Comparison of ENCODE assay signal across 10 cellular contexts in the genomic region with DNA sequence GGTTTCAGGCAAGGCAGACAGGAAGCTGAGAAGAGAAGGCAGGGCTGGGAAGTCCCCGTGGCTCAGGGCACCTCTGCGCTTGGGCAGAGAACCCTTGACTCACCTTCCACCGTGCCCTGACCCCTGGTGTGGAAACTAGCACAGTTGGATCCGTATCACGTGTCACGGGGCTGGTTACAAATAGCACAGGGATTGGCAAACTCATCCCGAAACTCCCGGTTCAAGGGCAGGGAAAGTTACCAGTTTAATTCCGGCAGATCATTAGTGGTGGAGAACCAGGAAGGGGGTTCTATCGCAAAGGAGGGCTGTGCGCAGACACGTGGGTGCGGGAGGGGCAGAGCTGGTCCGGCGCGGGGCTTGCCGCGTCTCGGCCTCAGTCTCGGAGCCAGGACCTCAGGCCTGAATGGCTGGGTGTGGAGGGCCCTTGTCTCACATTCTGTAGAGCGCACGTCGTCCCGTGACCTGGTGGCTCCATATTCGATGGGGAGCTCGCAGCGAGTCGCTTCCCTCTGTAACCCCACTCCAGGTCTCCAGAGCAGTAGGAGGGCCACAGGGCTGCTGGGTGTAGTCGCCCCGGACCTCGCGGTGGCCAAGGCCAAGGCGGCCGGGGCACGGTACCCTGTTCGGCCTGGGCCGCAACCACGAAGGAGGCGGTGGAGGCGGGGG. TPM values are rescaled to one million over a fixed set of nuclear protein-coding genes. Genes with fewer than 3 reads are reported as not detected.
DNase-seq lines count a peak whose midpoint lies in the region; ATAC-seq and TF ChIP-seq lines count a peak whose summit lies in the region.
"Had no signal": no experiment of that assay in that cellular context is flagged by ENCODE, and none has a peak within 500 bp of the region (broad histone marks: within the 10 kb centered on the region; RNA-seq: fewer than 3 reads in every experiment).

No MANE protein-coding gene starts in this region.

- H3K9me3 ChIP-seq in A673 (ENCODE audit: low read depth, low read length, poor library complexity, severe bottlenecking) = no peaks in the 10 kb centered on the region
- no peaks in the 10 kb centered on the region for H3K9me3 ChIP-seq in Panc1 (ENCODE audit: control insufficient read depth, insufficient read depth, low read depth, low read length)
- no peaks in the 10 kb centered on the region for H3K9me3 ChIP-seq in esophagus squamous epithelium

- peaks cover 21% of the 10 kb centered on the region for H3K27me3 ChIP-seq in A673 (replicated peaks; ENCODE audit: insufficient read depth, low read depth, low read length, poor library complexity)
- no peaks in the 10 kb centered on the region; the same call in 1 of the 2 replicates for H3K27me3 ChIP-seq in Panc1 (ENCODE audit: control insufficient read depth, insufficient read depth, low read length)
- H3K27me3 ChIP-seq in esophagus squamous epithelium = peaks cover 0 to 37% (median 0%) of the 10 kb centered on the region in 4 donors

- no peak for TF ChIP-seq POLR2A in esophagus squamous epithelium (IDR thresholded peaks at IDR 0.05)

- POLR2A ChIA-PET in A673 (lab: Charles Lee; ENCODE audit: low non-redundant PET) (no interaction called here), Panc1 (lab: Charles Lee) (no interaction called here)

- H3K36me3 ChIP-seq in A673 (ENCODE audit: insufficient read depth, low read length, poor library complexity, severe bottlenecking) = peaks cover 4% of the 10 kb centered on the region
- H3K36me3 ChIP-seq in Panc1 (ENCODE audit: control insufficient read depth, insufficient read depth, low read length) = no peaks in the 10 kb centered on the region
- H3K36me3 ChIP-seq in esophagus squamous epithelium = peaks cover 0 to 8% (median 0%) of the 10 kb centered on the region in 3 donors

- H3K4me1 ChIP-seq in A673 (ENCODE audit: insufficient read depth, low read length, poor library complexity, severe bottlenecking) (peaks cover 27% of the 10 kb centered on the region), Panc1 (ENCODE audit: control insufficient read depth, insufficient read depth, low read length) (peaks cover 6% of the 10 kb centered on the region; the same call in 1 of the 2 replicates), esophagus squamous epithelium (peaks cover 5 to 50% (median 13%) of the 10 kb centered on the region in 3 donors)

- H3K4me1 Mint-ChIP-seq in natural killer cell = peaks cover 20 to 24% of the 10 kb centered on the region in 2 donors
- H3K4me1 Mint-ChIP-seq in CD14-positive monocyte = peaks cover 6% of the 10 kb centered on the region

- no peaks in the 10 kb centered on the region for H3K9me3 Mint-ChIP-seq in natural killer cell
- peaks cover 0 to 10% (median 2%) of the 10 kb centered on the region in 7 donors for H3K9me3 Mint-ChIP-seq in CD14-positive monocyte

- peak overlapping the region; percentile 53 for H3K4me3 ChIP-seq in A673 (ENCODE audit: low read depth, low read length, poor library complexity, severe bottlenecking)
- H3K4me3 ChIP-seq in Panc1 (ENCODE audit: low read depth in 2 of 2, low read length in 2 of 2) = peak overlapping the region; percentile 49 to 71
- H3K4me3 ChIP-seq in esophagus squamous epithelium = peak overlapping the region; percentile 40 to 65 (median 55)

- CTCF ChIA-PET in A673 (lab: Charles Lee) (no interaction called here), Panc1 (lab: Charles Lee) (no interaction called here)

- in situ Hi-C loops in Panc1 (cut with HindIII; ENCODE audit: low pct_unique_long_range_greater_than_20kb, low sequenced_read_pairs) = no loop called here

- ATAC-seq in Panc1 = peak; percentile 36
- peak; percentile 34 to 75 (median 34) for ATAC-seq in natural killer cell

- H3K27ac ChIP-seq in A673 (ENCODE audit: low read depth, low read length, poor library complexity, severe bottlenecking) = no peak overlapping the region
- H3K27ac ChIP-seq in Panc1 (ENCODE audit: low read length) = no peak overlapping the region
- H3K27ac ChIP-seq in esophagus squamous epithelium = peak overlapping the region; percentile 55 to 77 (median 68)

- 58 to 69% methylated on average over 10 to 14 of the region's 40 CpGs for WGBS in esophagus squamous epithelium, 2 donors

- no TSS peak for BruUV-seq in A673 (replicated peaks; lab: Mats Ljungman, UMichigan)
- no TSS peak for BruUV-seq in Panc1 (replicated peaks; lab: Mats Ljungman, UMichigan)

- H3K4me3 Mint-ChIP-seq in natural killer cell = peak overlapping the region; percentile 68
- peak overlapping the region in 1 of 2 donors; percentile 81 for H3K4me3 Mint-ChIP-seq in CD14-positive monocyte

- DNase-seq in A673 (ENCODE audit: low spot score) = no peak
- no peak for DNase-seq in Panc1 (ENCODE audit: low read depth, low spot score)
- no peak for DNase-seq in esophagus squamous epithelium (lab: John Stamatoyannopoulos, UW)
- DNase-seq in natural killer cell = no peak
- no peak for DNase-seq in DMS79 treated with DMSO at 0.1 percent for 48 hours (lab: John Stamatoyannopoulos, UW)
- DNase-seq in NCI-H2227 (lab: John Stamatoyannopoulos, UW; ENCODE audit: unreplicated experiment) = no peak
- DNase-seq in CD14-positive monocyte (ENCODE audit: low spot score) = no peak
- no peak for DNase-seq in NOMO-1 (lab: John Stamatoyannopoulos, UW; ENCODE audit: unreplicated experiment in 2 of 2)
- DNase-seq: DMS79, NCI-H2227 treated with DMSO at 0.1 percent for 48 hours had no signal

- H3K27ac Mint-ChIP-seq in natural killer cell (peak overlapping the region in 1 of 2 donors; percentile 67), CD14-positive monocyte (peak overlapping the region in 1 of 7 donors; percentile 25)

- intact Hi-C loops in A673 (cut with micrococcal nuclease; ENCODE audit: unreplicated experiment) (no loop called here), Panc1 (cut with micrococcal nuclease; ENCODE audit: unreplicated experiment) (no loop called here), esophagus squamous epithelium (cut with DNase I) (no loop called here), natural killer cell (cut with micrococcal nuclease) (no loop called here), CD14-positive monocyte (cut with micrococcal nuclease) (no loop called here)

- no peak for TF ChIP-seq CTCF in A673 (conservative IDR thresholded peaks at IDR 0.05; ENCODE audit: low read depth, low read length)
- TF ChIP-seq CTCF in Panc1 (IDR thresholded peaks at IDR 0.05) = no peak
- TF ChIP-seq CTCF in esophagus squamous epithelium (IDR thresholded peaks at IDR 0.05) = no peak
- TF ChIP-seq CTCF in natural killer cell (IDR thresholded peaks at IDR 0.05) = no peak
- TF ChIP-seq CTCF in CD14-positive monocyte (IDR thresholded peaks at IDR 0.05) = no peak

- H3K36me3 Mint-ChIP-seq in natural killer cell = no peaks in the 10 kb centered on the region
- peaks cover 0 to 3% of the 10 kb centered on the region in 2 donors for H3K36me3 Mint-ChIP-seq in CD14-positive monocyte

- H3K27me3 Mint-ChIP-seq in natural killer cell (ENCODE audit: low read depth in 2 of 2) = peaks cover 39 to 47% of the 10 kb centered on the region in 2 donors
- peaks cover 67 to 93% (median 74%) of the 10 kb centered on the region in 3 donors for H3K27me3 Mint-ChIP-seq in CD14-positive monocyte (ENCODE audit: low read depth in 3 of 3)

RNA-seq across cellular contexts. Expression of gene TMEM171, which starts 0.8 kb away (rescaled TPM):
- total RNA-seq in A673 (2021) (2.3 and 2.6 TPM in 2 replicates), Panc1 (2021; ENCODE audit: unreplicated experiment) (2.1 TPM), esophagus squamous epithelium (10 to 100 TPM in 2 of 4 donors, 1 to 10 TPM in 2; 5.9 to 12.6 (median 9.1) TPM), natural killer cell (1 to 10 TPM in 1 of 3 donors, under 1 TPM in 2; 0.42 to 2.1 (median 0.88) TPM)
- polyA plus RNA-seq in Panc1 (2012; ENCODE audit: insufficient read length) = 5.1 TPM
- not detected for polyA plus RNA-seq in CD14-positive monocyte

RNA-seq across cellular contexts. Expression of gene TMEM174, which starts 53.4 kb away (rescaled TPM):
- not detected in 2 replicates for total RNA-seq in A673 (2021)
- total RNA-seq in Panc1 (2021; ENCODE audit: unreplicated experiment) = not detected
- polyA plus RNA-seq in Panc1 (2012; ENCODE audit: insufficient read length) = not detected
- total RNA-seq in esophagus squamous epithelium = not detected
- not detected for total RNA-seq in natural killer cell
- polyA plus RNA-seq in CD14-positive monocyte = not detected

Comparison
In these comparisons a context has a peak if more than half of its experiments do, and no peak if none do; other contexts are left out.
1. H3K27ac ChIP-seq: peak in esophagus squamous epithelium (4 of 4); none in A673 (single experiment) and Panc1 (single experiment).
2. Peak in every context shown above with its lines, with median percentiles within 50 percentile points of each other: H3K4me3 ChIP-seq.